9 cellular contexts compared by ENCODE assay signal in genomic region chr14:69636051-69636639, GRCh38. TPM values are rescaled to one million over a fixed set of nuclear protein-coding genes. Genes with fewer than 3 reads are reported as not detected.
DNase-seq lines count a peak whose midpoint lies in the region; ATAC-seq and TF ChIP-seq lines count a peak whose summit lies in the region.
"Had no signal": no experiment of that assay in that cellular context is flagged by ENCODE, and none has a peak within 500 bp of the region (broad histone marks: within the 10 kb centered on the region; RNA-seq: fewer than 3 reads in every experiment).

No MANE protein-coding gene starts in this region.

- H3K27me3 ChIP-seq in Peyer's patch = no peaks in the 10 kb centered on the region

- H3K36me3 Mint-ChIP-seq in effector memory CD8-positive, alpha-beta T cell (ENCODE audit: insufficient read depth) = peaks cover 12% of the 10 kb centered on the region

- no peaks in the 10 kb centered on the region for H3K36me3 ChIP-seq in Peyer's patch

- no peaks in the 10 kb centered on the region for H3K9me3 Mint-ChIP-seq in effector memory CD8-positive, alpha-beta T cell

- no peak for TF ChIP-seq POLR2A in Peyer's patch (IDR thresholded peaks at IDR 0.05)

- peak overlapping the region; percentile 58 to 66 for H3K4me3 Mint-ChIP-seq in effector memory CD8-positive, alpha-beta T cell

- no peaks in the 10 kb centered on the region for H3K27me3 Mint-ChIP-seq in effector memory CD8-positive, alpha-beta T cell

- ATAC-seq in effector memory CD8-positive, alpha-beta T cell (replicated peaks) = peak; percentile 34
- no peak for ATAC-seq in HG03095 (IDR thresholded peaks at IDR 0.05; ENCODE audit: unreplicated experiment)
- ATAC-seq: Panc1 had no signal

- TF ChIP-seq CTCF in Peyer's patch (IDR thresholded peaks at IDR 0.05) = no peak

- no peaks in the 10 kb centered on the region for H3K9me3 ChIP-seq in Peyer's patch

- peak overlapping the region; percentile 59 to 90 (median 70) for H3K27ac ChIP-seq in Peyer's patch

- peaks cover 74 to 76% of the 10 kb centered on the region in 2 donors for H3K4me1 Mint-ChIP-seq in effector memory CD8-positive, alpha-beta T cell (ENCODE audit: low read depth in 2 of 2)

- H3K4me3 ChIP-seq in Peyer's patch = peak overlapping the region in 1 of 4 donors; percentile 2

- H3K27ac Mint-ChIP-seq in effector memory CD8-positive, alpha-beta T cell = peak overlapping the region; percentile 90 to 94

- H3K4me1 ChIP-seq in Peyer's patch = peaks cover 14 to 85% (median 50%) of the 10 kb centered on the region in 4 donors

- DNase-seq in GDM1 (lab: John Stamatoyannopoulos, UW) = peak; percentile 43
- no peak for DNase-seq in Peyer's patch
- no peak for DNase-seq in effector memory CD8-positive, alpha-beta T cell
- DNase-seq in stimulated activated CD4-positive, alpha-beta T cell treated with anti-CD3 and anti-CD28 coated beads, Interleukin-12 subunit alpha, Interleukin-12 subunit beta, amount 100 ng/mL, for 4 hours = peak; percentile 40
- DNase-seq in SHP77 treated with DMSO at 0.1 percent for 48 hours (lab: John Stamatoyannopoulos, UW) = no peak
- no peak for DNase-seq in occipital lobe (lab: John Stamatoyannopoulos, UW)
- DNase-seq in AG08395 (ENCODE audit: low spot score) = no peak

RNA-seq across cellular contexts. Expression of gene SUSD6, which starts 24.7 kb away (rescaled TPM):
- 100 to 1,000 TPM in 3 of 4 donors, 10 to 100 TPM in 1; 33.8 to 125 (median 113) TPM for total RNA-seq in Peyer's patch
- 6.1 TPM for total RNA-seq in occipital lobe

Comparison
In these comparisons a context has a peak if more than half of its experiments do, and no peak if none do; other contexts are left out.
1. DNase-seq: peak in GDM1 (single experiment) and stimulated activated CD4-positive, alpha-beta T cell treated with anti-CD3 and anti-CD28 coated beads, Interleukin-12 subunit alpha, Interleukin-12 subunit beta, amount 100 ng/mL, for 4 hours (single experiment); none in Peyer's patch (0 of 3), effector memory CD8-positive, alpha-beta T cell (0 of 3), SHP77 treated with DMSO at 0.1 percent for 48 hours (single experiment), occipital lobe (single experiment) and AG08395 (single experiment).